In the genomic region with DNA sequence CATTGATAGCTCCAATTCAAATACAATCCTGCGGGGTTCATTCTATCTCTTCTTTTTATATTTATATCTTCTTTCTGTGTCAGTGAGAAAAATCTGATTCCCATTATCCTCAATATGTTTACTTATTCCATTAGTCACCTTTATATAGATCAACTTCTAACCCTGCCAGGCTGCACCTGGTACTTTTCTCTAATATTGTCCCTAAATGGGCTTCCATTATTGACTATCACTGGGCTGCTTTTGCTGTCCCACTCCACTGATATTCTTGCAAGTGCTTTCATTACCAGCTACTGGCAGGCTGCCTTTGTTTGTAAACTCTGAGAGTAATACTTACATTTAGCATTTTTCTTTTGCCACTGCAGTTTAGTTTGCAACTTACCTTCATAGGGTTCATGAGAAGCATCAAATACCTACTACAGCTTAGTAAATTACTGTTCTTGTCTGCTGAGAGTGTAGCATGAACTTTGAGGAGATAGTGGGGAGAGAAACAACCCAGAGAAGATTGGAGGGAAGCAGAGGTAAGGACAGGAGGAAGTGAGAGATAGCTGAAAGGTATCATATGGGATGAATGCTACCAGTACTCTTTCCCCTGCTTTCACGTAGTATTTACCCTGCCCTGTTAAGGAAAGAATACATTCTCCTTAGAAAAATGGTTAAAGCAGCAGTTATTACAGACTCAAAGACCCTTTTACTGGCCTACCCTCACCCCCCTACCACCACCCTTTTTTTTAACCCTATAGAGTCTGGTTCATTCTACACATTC, we compare ENCODE assay signal across 25 cellular contexts.
DNase-seq lines count a peak whose midpoint lies in the region; ATAC-seq and TF ChIP-seq lines count a peak whose summit lies in the region.
"Had no signal": no experiment of that assay in that cellular context is flagged by ENCODE, and none has a peak within 500 bp of the region (broad histone marks: within the 10 kb centered on the region; RNA-seq: fewer than 3 reads in every experiment).

No MANE protein-coding gene starts in this region.

- H3K4me3 ChIP-seq in SU-DHL-6 (ENCODE audit: insufficient read depth, low read length, poor library complexity, severe bottlenecking) (no peak overlapping the region), Caco-2 (ENCODE audit: low read depth, low read length) (no peak overlapping the region)
- H3K4me3 ChIP-seq: mucosa of descending colon, uterus had no signal

- H3K79me2 ChIP-seq in SU-DHL-6 (ENCODE audit: insufficient read depth, low read length): peaks cover 71% of the 10 kb centered on the region

- no peak overlapping the region for H2AFZ ChIP-seq in SU-DHL-6 (ENCODE audit: low read depth, low read length, severe bottlenecking)

- H4K20me1 ChIP-seq in SU-DHL-6 (ENCODE audit: low read depth, low read length): no peaks in the 10 kb centered on the region

- POLR2A ChIA-PET in Caco-2 (lab: Charles Lee): no interaction called here

- ATAC-seq in GM18868 (IDR thresholded peaks at IDR 0.05; ENCODE audit: unreplicated experiment): peak; percentile 43
- ATAC-seq: mucosa of descending colon; natural killer cell treated with Interleukin-12 subunit alpha and Interleukin-12 subunit beta and Interleukin-15 and Interleukin-18, amount 100 ng/mL, for 72 hours; stimulated activated naive CD8-positive, alpha-beta T cell treated with anti-CD3 and anti-CD28 coated beads, Interleukin-15, amount 100 ng/mL, for 72 hours had no signal

- peaks cover 63% of the 10 kb centered on the region for H3F3A ChIP-seq in SU-DHL-6 (ENCODE audit: insufficient read depth)

- H3K4me1 Mint-ChIP-seq in progenitor cell of endocrine pancreas (ENCODE audit: low read depth): peaks cover 14% of the 10 kb centered on the region
- no peaks in the 10 kb centered on the region for H3K4me1 Mint-ChIP-seq in Caco-2 (ENCODE audit: low read depth, unreplicated experiment)
- H3K4me1 Mint-ChIP-seq: CD14-positive monocyte had no signal

- H3K27me3 ChIP-seq in SU-DHL-6 (ENCODE audit: low read length) (no peaks in the 10 kb centered on the region), Caco-2 (replicated peaks; ENCODE audit: control insufficient read depth, insufficient read depth, low read length) (no peaks in the 10 kb centered on the region)
- H3K27me3 ChIP-seq: uterus had no signal

- H3K9me3 Mint-ChIP-seq in progenitor cell of endocrine pancreas (ENCODE audit: low read depth) (no peaks in the 10 kb centered on the region), Caco-2 (ENCODE audit: unreplicated experiment) (no peaks in the 10 kb centered on the region)
- H3K9me3 Mint-ChIP-seq: activated CD4-positive, alpha-beta memory T cell treated with anti-CD3 and anti-CD28 coated beads for 36 hours; activated T-helper 1 cell treated with anti-CD3 and anti-CD28 coated beads, Interleukin-12 subunit alpha, Interleukin-12 subunit beta, Interleukin-2, Interleukin-4 antibody, amounts not matched to agents 30 ng/mL and 10 ng/mL and 1 ng/mL, durations not matched to agents 14 hours and 24 hours and 36 hours; CD14-positive monocyte; natural killer cell treated with Interleukin-12 subunit alpha and Interleukin-12 subunit beta and Interleukin-15 and Interleukin-18, amount 100 ng/mL, for 72 hours; stimulated activated naive CD8-positive, alpha-beta T cell treated with anti-CD3 and anti-CD28 coated beads, Interleukin-15, amount 100 ng/mL, for 72 hours had no signal

- H3K4me3 Mint-ChIP-seq in progenitor cell of endocrine pancreas (ENCODE audit: low read depth) (no peak overlapping the region), Caco-2 (ENCODE audit: unreplicated experiment) (no peak overlapping the region)
- H3K4me3 Mint-ChIP-seq: activated CD4-positive, alpha-beta memory T cell treated with anti-CD3 and anti-CD28 coated beads for 36 hours; activated T-helper 1 cell treated with anti-CD3 and anti-CD28 coated beads, Interleukin-12 subunit alpha, Interleukin-12 subunit beta, Interleukin-2, Interleukin-4 antibody, amounts not matched to agents 30 ng/mL and 10 ng/mL and 1 ng/mL, durations not matched to agents 14 hours and 24 hours and 36 hours; CD14-positive monocyte; natural killer cell treated with Interleukin-12 subunit alpha and Interleukin-12 subunit beta and Interleukin-15 and Interleukin-18, amount 100 ng/mL, for 72 hours; stimulated activated naive CD8-positive, alpha-beta T cell treated with anti-CD3 and anti-CD28 coated beads, Interleukin-15, amount 100 ng/mL, for 72 hours had no signal

- H3K4me1 ChIP-seq in Caco-2: no peaks in the 10 kb centered on the region
- H3K4me1 ChIP-seq: uterus had no signal

- peak overlapping the region; percentile 6; the same call in 1 of the 2 replicates for H3K9ac ChIP-seq in SU-DHL-6 (ENCODE audit: low read length)
- H3K9ac ChIP-seq: KMS-11 had no signal

- no TSS peak for BruUV-seq in Caco-2 (replicated peaks; lab: Mats Ljungman, UMichigan)

- H3K27ac ChIP-seq in SU-DHL-6 (ENCODE audit: low read depth, low read length): peak overlapping the region; percentile 71
- H3K27ac ChIP-seq: epithelial cell of prostate, KMS-11, uterus had no signal

- H3K9me3 ChIP-seq in SU-DHL-6 (ENCODE audit: insufficient read depth, low read length): no peaks in the 10 kb centered on the region
- no peaks in the 10 kb centered on the region for H3K9me3 ChIP-seq in Caco-2
- H3K9me3 ChIP-seq: mucosa of descending colon, uterus had no signal

- intact Hi-C loops in Caco-2 (cut with micrococcal nuclease; ENCODE audit: unreplicated experiment): no loop called here

- H3K36me3 Mint-ChIP-seq in progenitor cell of endocrine pancreas (ENCODE audit: insufficient read depth) (peaks cover 4% of the 10 kb centered on the region), Caco-2 (ENCODE audit: insufficient read depth, unreplicated experiment) (no peaks in the 10 kb centered on the region)
- H3K36me3 Mint-ChIP-seq: natural killer cell treated with Interleukin-12 subunit alpha and Interleukin-12 subunit beta and Interleukin-15 and Interleukin-18, amount 100 ng/mL, for 72 hours had no signal

- DNase-seq in NCI-H1092 (lab: John Stamatoyannopoulos, UW) (peak; percentile 64), NCI-H2227 (lab: John Stamatoyannopoulos, UW; ENCODE audit: unreplicated experiment) (peak; percentile 48), progenitor cell of endocrine pancreas (ENCODE audit: low spot score, unreplicated experiment) (no peak), Caco-2 (no peak), Ammon's horn (ENCODE audit: low spot score) (no peak)
- DNase-seq: activated CD4-positive, alpha-beta memory T cell treated with anti-CD3 and anti-CD28 coated beads for 36 hours; activated CD4-positive, CD25-positive, alpha-beta regulatory T cell treated with anti-CD3 and anti-CD28 coated beads, Interleukin-2, amount 50 U/mL, for 72 hours; activated CD8-positive, alpha-beta memory T cell treated with anti-CD3 and anti-CD28 coated beads, Interleukin-2, amount 50 U/mL, for 4 hours; activated naive CD4-positive, alpha-beta T cell treated with anti-CD3 and anti-CD28 coated beads, Interleukin-2, amount 50 U/mL, for 16 hours; amniotic stem cell; head of caudate nucleus; mucosa of descending colon; NCI-H2171 treated with DMSO at 0.1 percent for 48 hours; NCI-H82; small intestine; stimulated activated CD8-positive, alpha-beta memory T cell treated with anti-CD3 and anti-CD28 coated beads, Interleukin-4, amount 100 ng/mL, for 48 hours; stimulated activated naive CD8-positive, alpha-beta T cell treated with anti-CD3 and anti-CD28 coated beads, Interleukin-15, amount 100 ng/mL, for 72 hours; uterus had no signal

- H3K9me2 ChIP-seq in SU-DHL-6 (replicated peaks; ENCODE audit: insufficient read depth, low read length): no peaks in the 10 kb centered on the region

- peak overlapping the region; percentile 34 for H3K4me2 ChIP-seq in SU-DHL-6 (ENCODE audit: low read depth, low read length, poor library complexity, severe bottlenecking)
- H3K4me2 ChIP-seq: KMS-11 had no signal

- CTCF ChIA-PET in Caco-2 (lab: Charles Lee): no interaction called here

- no peaks in the 10 kb centered on the region for H3K27me3 Mint-ChIP-seq in progenitor cell of endocrine pancreas
- H3K27me3 Mint-ChIP-seq in Caco-2 (ENCODE audit: insufficient read depth, unreplicated experiment): no peaks in the 10 kb centered on the region
- H3K27me3 Mint-ChIP-seq: activated CD4-positive, alpha-beta memory T cell treated with anti-CD3 and anti-CD28 coated beads for 36 hours; natural killer cell treated with Interleukin-12 subunit alpha and Interleukin-12 subunit beta and Interleukin-15 and Interleukin-18, amount 100 ng/mL, for 72 hours; stimulated activated naive CD8-positive, alpha-beta T cell treated with anti-CD3 and anti-CD28 coated beads, Interleukin-15, amount 100 ng/mL, for 72 hours had no signal

- no peak overlapping the region for H3K27ac Mint-ChIP-seq in progenitor cell of endocrine pancreas
- H3K27ac Mint-ChIP-seq in Caco-2 (ENCODE audit: unreplicated experiment): no peak overlapping the region
- H3K27ac Mint-ChIP-seq: activated CD4-positive, alpha-beta memory T cell treated with anti-CD3 and anti-CD28 coated beads for 36 hours; activated T-helper 1 cell treated with anti-CD3 and anti-CD28 coated beads, Interleukin-12 subunit alpha, Interleukin-12 subunit beta, Interleukin-2, Interleukin-4 antibody, amounts not matched to agents 30 ng/mL and 10 ng/mL and 1 ng/mL, durations not matched to agents 14 hours and 24 hours and 36 hours; natural killer cell treated with Interleukin-12 subunit alpha and Interleukin-12 subunit beta and Interleukin-15 and Interleukin-18, amount 100 ng/mL, for 72 hours; stimulated activated naive CD8-positive, alpha-beta T cell treated with anti-CD3 and anti-CD28 coated beads, Interleukin-15, amount 100 ng/mL, for 72 hours had no signal

- TF ChIP-seq CTCF in SU-DHL-6 (IDR thresholded peaks at IDR 0.05; ENCODE audit: insufficient read depth, low read length, poor library complexity, severe bottlenecking): no peak
- no peak for TF ChIP-seq CTCF in progenitor cell of endocrine pancreas (IDR thresholded peaks at IDR 0.05; ENCODE audit: unreplicated experiment)
- no peak for TF ChIP-seq CTCF in Caco-2 (IDR thresholded peaks at IDR 0.05; ENCODE audit: insufficient read depth in 1 of 2, low read depth in 1 of 2, low read length in 1 of 2, severe bottlenecking in 1 of 2, unreplicated experiment in 1 of 2)

- peaks cover 30% of the 10 kb centered on the region for H3K36me3 ChIP-seq in SU-DHL-6 (ENCODE audit: low read length)
- H3K36me3 ChIP-seq in Caco-2 (ENCODE audit: control insufficient read depth, insufficient read depth, low read length): no peaks in the 10 kb centered on the region
- H3K36me3 ChIP-seq: uterus had no signal

Comparison
In these comparisons a context has a peak if more than half of its experiments do, and no peak if none do; other contexts are left out.
1. DNase-seq: peak in NCI-H1092 (single experiment) and NCI-H2227 (single experiment); none in progenitor cell of endocrine pancreas (single experiment), Caco-2 (0 of 2) and Ammon's horn (single experiment).